Comparison of ENCODE assay signal across 33 cellular contexts in the genomic region with DNA sequence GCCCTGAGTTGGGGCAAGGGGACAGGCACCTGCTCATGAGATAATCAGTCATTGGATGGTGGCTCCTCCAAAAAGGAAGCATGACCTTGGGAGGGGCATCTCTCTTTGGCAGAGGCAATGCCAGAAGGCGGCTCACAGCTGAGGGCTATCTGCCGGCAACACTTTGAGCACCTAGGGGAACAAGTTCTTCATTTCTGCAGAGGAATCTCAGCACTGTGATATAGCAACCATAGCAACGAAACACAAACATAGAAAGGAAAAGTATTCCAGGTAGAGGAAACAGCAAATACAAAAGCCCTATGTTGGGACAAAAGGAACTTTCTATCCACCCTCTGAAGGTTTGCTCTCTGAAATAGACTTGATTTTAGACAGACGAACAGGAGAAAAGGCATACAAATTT.
"Had no signal": no experiment of that assay in that cellular context is flagged by ENCODE, and none has a peak within 500 bp of the region (broad histone marks: within the 10 kb centered on the region; RNA-seq: fewer than 3 reads in every experiment).

No MANE protein-coding gene starts in this region.

- FAIRE-seq: TTC549 had no signal

- ATAC-seq: activated CD8-positive, alpha-beta T cell treated with anti-CD3 and anti-CD28 coated beads for 36 hours; activated T-cell treated with anti-CD3 and anti-CD28 coated beads, Interleukin-2, amount 50 U/mL, for 72 hours; activated T-helper 17 cell treated with anti-CD3 and anti-CD28 coated beads, Interleukin-2, amount 50 U/mL, for 72 hours; PC-3 had no signal

- H3K4me3 ChIP-seq: MG63, Peyer's patch, SJSA1 had no signal

- H3K4me2 ChIP-seq: SK-N-SH had no signal

- H3K36me3 ChIP-seq: MG63, Peyer's patch, SJSA1 had no signal

- H3K4me1 ChIP-seq: SJSA1 had no signal

- H3K9me2 ChIP-seq: SK-N-SH had no signal

- H3K9me3 ChIP-seq: MG63, Peyer's patch, SJSA1, SK-N-SH had no signal

- H3K27me3 ChIP-seq: MG63, Peyer's patch, SJSA1 had no signal

- DNase-seq: activated CD4-positive, alpha-beta T cell treated with anti-CD3 and anti-CD28 coated beads, Interleukin-2, amount 10 ng/mL, durations not matched to agents 24 days and 14 days; activated CD4-positive, alpha-beta T cell treated with anti-CD3 and anti-CD28 coated beads, Interleukin-2, amount 50 U/mL, for 4 hours; activated CD8-positive, alpha-beta T cell treated with anti-CD3 and anti-CD28 coated beads for 36 hours; activated effector memory CD4-positive, alpha-beta T cell treated with anti-CD3 and anti-CD28 coated beads, Interleukin-2, amount 50 U/mL, for 16 hours; activated naive CD4-positive, alpha-beta T cell; activated naive CD4-positive, alpha-beta T cell treated with anti-CD3 and anti-CD28 coated beads, Interleukin-2, amount 50 U/mL, for 16 hours; activated naive CD8-positive, alpha-beta T cell treated with anti-CD3 and anti-CD28 coated beads for 36 hours; activated T-cell treated with anti-CD3 and anti-CD28 coated beads, Interleukin-2, amount 50 U/mL, for 1 hour; activated T-cell treated with anti-CD3 and anti-CD28 coated beads, Interleukin-2, amount 50 U/mL, for 72 hours; amniotic stem cell; aorta; Kasumi-1; KG1; MG63; NCI-H1048; NCI-H1105 treated with DMSO at 0.1 percent for 48 hours; NCI-H1436; NCI-H1694; NCI-H1930; NCI-H2107; NCI-H2171; NCI-H2227 treated with DMSO at 0.1 percent for 48 hours; NCI-H446; NCI-H510A treated with DMSO at 0.1 percent for 48 hours; NK-92 treated with Interleukin-12 subunit alpha and Interleukin-12 subunit beta, amount 100 ng/mL, for 24 hours; PC-3; RPMI8226; SHP77 treated with DMSO at 0.1 percent for 48 hours; SK-N-SH had no signal

- H3K27ac ChIP-seq: Peyer's patch, SJSA1 had no signal
